Comparison of ENCODE assay signal across 8 cellular contexts in genomic region chr15:49620658-49621326, GRCh38. TPM values are rescaled to one million over a fixed set of nuclear protein-coding genes. Genes with fewer than 3 reads are reported as not detected.
DNase-seq lines count a peak whose midpoint lies in the region; ATAC-seq and TF ChIP-seq lines count a peak whose summit lies in the region.

A gene with protein sequence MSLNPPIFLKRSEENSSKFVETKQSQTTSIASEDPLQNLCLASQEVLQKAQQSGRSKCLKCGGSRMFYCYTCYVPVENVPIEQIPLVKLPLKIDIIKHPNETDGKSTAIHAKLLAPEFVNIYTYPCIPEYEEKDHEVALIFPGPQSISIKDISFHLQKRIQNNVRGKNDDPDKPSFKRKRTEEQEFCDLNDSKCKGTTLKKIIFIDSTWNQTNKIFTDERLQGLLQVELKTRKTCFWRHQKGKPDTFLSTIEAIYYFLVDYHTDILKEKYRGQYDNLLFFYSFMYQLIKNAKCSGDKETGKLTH (plus strand): TSS chr15:49621048. CDS start chr15:49625168, 4,120 bp downstream.
A gene with protein sequence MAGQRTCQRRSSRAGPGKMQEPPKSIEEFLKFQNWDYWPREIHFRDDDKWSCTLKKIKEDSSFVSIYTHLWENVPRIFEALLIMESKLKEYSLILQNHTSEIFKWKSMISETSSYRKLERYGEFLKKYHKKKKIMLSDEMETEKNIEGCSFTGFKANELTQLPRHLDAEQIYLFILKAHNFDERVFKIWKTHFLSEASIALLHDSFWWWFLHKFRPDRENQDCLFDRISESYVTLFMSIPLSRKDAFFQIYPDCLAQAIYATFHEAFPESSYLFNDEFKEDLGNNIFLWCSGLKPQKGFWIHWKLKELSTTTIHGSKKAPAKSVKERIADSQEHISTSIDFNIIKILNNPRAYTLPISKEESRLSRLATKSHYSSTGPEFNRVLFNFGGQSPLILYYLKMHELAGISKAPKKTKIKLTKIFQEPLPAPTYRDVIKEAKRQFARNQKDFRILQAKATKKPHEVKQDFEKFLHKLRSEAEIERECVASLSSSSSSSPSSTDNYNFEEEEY (minus strand): TSS chr15:49620818. CDS start chr15:49615171, 5,647 bp downstream.

- H3K27me3 ChIP-seq in esophagus (ENCODE audit: control insufficient read depth in 1 of 2, insufficient read depth in 2 of 2, low read length in 2 of 2) (no peaks in the 10 kb centered on the region), mucosa of stomach (ENCODE audit: control insufficient read depth, insufficient read depth, low read length) (no peaks in the 10 kb centered on the region)

- peak within 1 kb of the TSS; percentile 89 to 98 for H3K4me3 ChIP-seq in esophagus (ENCODE audit: low read depth in 1 of 2, low read length in 2 of 2)
- H3K4me3 ChIP-seq in mucosa of stomach (ENCODE audit: low read length) = peak within 1 kb of the TSS; percentile 77

- H3K9me3 ChIP-seq in esophagus (ENCODE audit: control insufficient read depth in 2 of 2, insufficient read depth in 1 of 2, low read depth in 1 of 2, low read length in 1 of 2) = peaks cover 0 to 2% of the 10 kb centered on the region in 2 donors
- no peaks in the 10 kb centered on the region for H3K9me3 ChIP-seq in mucosa of stomach (ENCODE audit: control insufficient read depth, low read length)

- H3K36me3 ChIP-seq in esophagus (ENCODE audit: control insufficient read depth in 2 of 2, insufficient read depth in 2 of 2, low read length in 1 of 2) = peaks cover 0 to 2% of the 10 kb centered on the region in 2 donors
- no peaks in the 10 kb centered on the region for H3K36me3 ChIP-seq in mucosa of stomach (ENCODE audit: control insufficient read depth, insufficient read depth, low read length)

- 0% methylated on average over 59 of the region's 59 CpGs for WGBS in esophagus, 2 donors

- peak within 1 kb of the TSS; percentile 98 for H3K27ac ChIP-seq in esophagus (ENCODE audit: low read depth in 2 of 2, low read length in 1 of 2)

- H3K9ac ChIP-seq in mucosa of stomach (ENCODE audit: low read length) = peak within 1 kb of the TSS; percentile 90

- peak; percentile 6; the same call in 1 of the 2 replicates for TF ChIP-seq RAD21 in Ishikawa (IDR thresholded peaks at IDR 0.05; ENCODE audit: low read depth)

- H3K4me1 ChIP-seq in esophagus (ENCODE audit: control insufficient read depth in 2 of 2, insufficient read depth in 2 of 2, low read length in 1 of 2) = no peaks in the 10 kb centered on the region
- H3K4me1 ChIP-seq in mucosa of stomach (ENCODE audit: control insufficient read depth, insufficient read depth, low read length) = peaks cover 4% of the 10 kb centered on the region

- no peak; the same call in 1 of the 2 replicates for TF ChIP-seq EP300 in Ishikawa (IDR thresholded peaks at IDR 0.05; ENCODE audit: borderline replicate concordance)

- peak; percentile 54 for DNase-seq in DMS153 treated with DMSO at 0.1 percent for 48 hours (lab: John Stamatoyannopoulos, UW; ENCODE audit: unreplicated experiment)
- peak; percentile 76 for DNase-seq in OCI-M2 (lab: John Stamatoyannopoulos, UW; ENCODE audit: unreplicated experiment)
- peak; percentile 93 for DNase-seq in activated T-cell treated with anti-CD3 and anti-CD28 coated beads, Interleukin-2, amount 50 U/mL, for 1 hour
- DNase-seq in stimulated activated CD8-positive, alpha-beta memory T cell treated with anti-CD3 and anti-CD28 coated beads, Interleukin-4, amount 100 ng/mL, for 48 hours = peak; percentile 93

- ATAC-seq in GM21619 (IDR thresholded peaks at IDR 0.05; ENCODE audit: unreplicated experiment) = peak; percentile 98

TF ChIP-seq in Ishikawa, 13 proteins besides CTCF, POLR2A, EP300 and RAD21:
- TF ChIP-seq CEBPB (IDR thresholded peaks at IDR 0.05) (peak; percentile 78), TEAD4 (IDR thresholded peaks at IDR 0.05) (peak; percentile 62; the same call in 1 of the 2 replicates), TCF12 (IDR thresholded peaks at IDR 0.05; ENCODE audit: low read depth) (peak; percentile 81; the same call in 1 of the 2 replicates), YY1 (IDR thresholded peaks at IDR 0.05; ENCODE audit: low read depth) (peak; percentile 61; the same call in 1 of the 2 replicates), CREB1 (IDR thresholded peaks at IDR 0.05; ENCODE audit: low read depth) (no peak), NFIC (IDR thresholded peaks at IDR 0.05) (no peak), FOXM1 (IDR thresholded peaks at IDR 0.05; ENCODE audit: borderline replicate concordance, low read depth) (no peak), MAX (IDR thresholded peaks at IDR 0.05) (peak; percentile 99), TAF1 (IDR thresholded peaks at IDR 0.05; ENCODE audit: low read depth) (peak; percentile 94)
- TF ChIP-seq, protein P1, sequence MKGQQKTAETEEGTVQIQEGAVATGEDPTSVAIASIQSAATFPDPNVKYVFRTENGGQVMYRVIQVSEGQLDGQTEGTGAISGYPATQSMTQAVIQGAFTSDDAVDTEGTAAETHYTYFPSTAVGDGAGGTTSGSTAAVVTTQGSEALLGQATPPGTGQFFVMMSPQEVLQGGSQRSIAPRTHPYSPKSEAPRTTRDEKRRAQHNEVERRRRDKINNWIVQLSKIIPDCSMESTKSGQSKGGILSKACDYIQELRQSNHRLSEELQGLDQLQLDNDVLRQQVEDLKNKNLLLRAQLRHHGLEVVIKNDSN (IDR thresholded peaks at IDR 0.05) = peak; percentile 73; the same call in 1 of the 2 replicates

RNA-seq across cellular contexts. Expression of the first gene that starts in this region (rescaled TPM):
- polyA plus RNA-seq in esophagus = 10 to 100 TPM in 1 of 2 donors, 1 to 10 TPM in 1; 9.1 to 11.0 TPM

RNA-seq across cellular contexts. Expression of the second gene that starts in this region (rescaled TPM):
- 1 to 10 TPM; 1.1 to 2.0 TPM for polyA plus RNA-seq in esophagus

Comparison
In these comparisons a context has a peak if more than half of its experiments do, and no peak if none do; other contexts are left out.
1. Peak in every context shown above with its lines: DNase-seq, ATAC-seq, H3K4me3 ChIP-seq and H3K27ac ChIP-seq.